Comparison of ENCODE assay signal across 19 cellular contexts in the genomic region with DNA sequence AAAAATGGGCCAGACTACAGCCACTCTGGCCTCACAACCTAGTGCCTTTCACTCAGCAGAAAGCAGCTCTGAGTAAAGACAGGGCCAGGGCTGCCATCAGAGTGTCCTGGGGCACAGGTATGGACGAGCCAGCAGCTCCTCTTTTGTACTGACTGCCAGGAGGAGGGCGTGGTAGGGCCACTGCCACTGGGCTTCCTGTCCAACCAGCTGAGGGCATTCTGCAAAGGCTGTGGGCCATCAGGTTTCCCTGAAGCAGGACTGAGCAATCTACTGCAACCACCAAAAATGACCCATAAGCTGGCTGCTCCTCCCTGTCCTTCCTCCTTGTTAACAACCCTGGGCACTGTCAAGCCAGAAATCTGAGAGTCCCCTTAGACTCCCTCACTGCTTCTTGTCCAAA. TPM values are rescaled to one million over a fixed set of nuclear protein-coding genes. Genes with fewer than 3 reads are reported as not detected.
DNase-seq lines count a peak whose midpoint lies in the region; ATAC-seq and TF ChIP-seq lines count a peak whose summit lies in the region.
"Had no signal": no experiment of that assay in that cellular context is flagged by ENCODE, and none has a peak within 500 bp of the region (broad histone marks: within the 10 kb centered on the region; RNA-seq: fewer than 3 reads in every experiment).

No MANE protein-coding gene starts in this region.

- H3K4me3 ChIP-seq in PC-9 (no peak overlapping the region), mucosa of stomach (ENCODE audit: low read length) (peak overlapping the region; percentile 25)

- no peaks in the 10 kb centered on the region for H3K4me1 Mint-ChIP-seq in activated T-cell treated with anti-CD3 and anti-CD28 coated beads, Interleukin-2, amount 50 U/mL, for 24 hours (ENCODE audit: low read depth)

- H3K9me3 Mint-ChIP-seq in activated T-cell treated with anti-CD3 and anti-CD28 coated beads, Interleukin-2, amount 50 U/mL, for 24 hours: no peaks in the 10 kb centered on the region
- H3K9me3 Mint-ChIP-seq: CD4-positive, alpha-beta T cell; HFFc6 had no signal

- BruUV-seq in PC-9 (replicated peaks; lab: Mats Ljungman, UMichigan): no TSS peak

- 0 out of 2 replicates have a peak, but pooled peaks cover 2% of the 10 kb centered on the region for H3K79me2 ChIP-seq in PC-9 (ENCODE audit: low read depth)

- ATAC-seq in activated CD4-positive, CD25-positive, alpha-beta regulatory T cell treated with anti-CD3 and anti-CD28 coated beads, Interleukin-2, amount 50 U/mL, for 24 hours: no peak
- ATAC-seq: HCT116 had no signal

- H3K9me3 ChIP-seq in PC-9 (ENCODE audit: insufficient read depth, low read depth) (no peaks in the 10 kb centered on the region), mucosa of stomach (ENCODE audit: control insufficient read depth, low read length) (no peaks in the 10 kb centered on the region)
- H3K9me3 ChIP-seq: Caco-2 had no signal

- H3K4me3 Mint-ChIP-seq in activated T-cell treated with anti-CD3 and anti-CD28 coated beads, Interleukin-2, amount 50 U/mL, for 24 hours: no peak overlapping the region
- H3K4me3 Mint-ChIP-seq: CD4-positive, alpha-beta T cell; HFFc6 had no signal

- CTCF ChIA-PET in PC-9 (lab: Charles Lee): no interaction called here

- H3K27ac ChIP-seq in PC-9 (no peak overlapping the region), epithelial cell of prostate (peak overlapping the region; percentile 9)
- H3K27ac ChIP-seq: C4-2B, HL-60 had no signal

- H3F3A ChIP-seq in PC-9 (ENCODE audit: insufficient read depth, low read depth): peaks cover 18% of the 10 kb centered on the region

- no peak overlapping the region for H2AFZ ChIP-seq in PC-9

- H3K36me3 Mint-ChIP-seq in activated T-cell treated with anti-CD3 and anti-CD28 coated beads, Interleukin-2, amount 50 U/mL, for 24 hours (ENCODE audit: low read depth): peaks cover 89% of the 10 kb centered on the region

- H3K27me3 ChIP-seq in PC-9 (ENCODE audit: insufficient read depth, low read depth) (no peaks in the 10 kb centered on the region), mucosa of stomach (ENCODE audit: control insufficient read depth, insufficient read depth, low read length) (no peaks in the 10 kb centered on the region)

- H3K27me3 Mint-ChIP-seq in activated T-cell treated with anti-CD3 and anti-CD28 coated beads, Interleukin-2, amount 50 U/mL, for 24 hours: no peaks in the 10 kb centered on the region
- H3K27me3 Mint-ChIP-seq: CD4-positive, alpha-beta T cell had no signal

- DNase-seq in PC-9 (peak in 1 of 2 experiments; percentile 51), epithelial cell of prostate (ENCODE audit: low read depth, low spot score) (no peak), T1000 (lab: John Stamatoyannopoulos, UW) (no peak), ACHN (no peak)
- no peak for DNase-seq in activated T-cell treated with anti-CD3 and anti-CD28 coated beads, Interleukin-2, amount 50 U/mL, for 24 hours
- DNase-seq: AML-193; Caco-2; CD4-positive, alpha-beta T cell; DMS153; DMS79; GDM1; GOT3; H7; HFFc6 had no signal

- H3K27ac Mint-ChIP-seq in activated T-cell treated with anti-CD3 and anti-CD28 coated beads, Interleukin-2, amount 50 U/mL, for 24 hours: no peak overlapping the region

- no peaks in the 10 kb centered on the region for H4K20me1 ChIP-seq in PC-9 (ENCODE audit: insufficient read depth)

- peak overlapping the region; percentile 18; the same call in 1 of the 2 replicates for H3K4me2 ChIP-seq in PC-9

- in situ Hi-C loops in ACHN (cut with HindIII; ENCODE audit: low pct_ligation_motif_present, low pct_unique_long_range_greater_than_20kb, low sequenced_read_pairs): no loop called here

- H3K9ac ChIP-seq in mucosa of stomach (ENCODE audit: low read length): no peak overlapping the region

- intact Hi-C loops in PC-9 (cut with micrococcal nuclease; ENCODE audit: unreplicated experiment): no loop called here

- no peak for TF ChIP-seq CTCF in PC-9 (conservative IDR thresholded peaks at IDR 0.05)

- POLR2A ChIA-PET in PC-9 (lab: Charles Lee; ENCODE audit: unreplicated experiment): no interaction called here

- H3K36me3 ChIP-seq in PC-9 (ENCODE audit: low read depth) (peaks cover 21% of the 10 kb centered on the region; the same call in 1 of the 2 replicates), mucosa of stomach (ENCODE audit: control insufficient read depth, insufficient read depth, low read length) (peaks cover 34% of the 10 kb centered on the region)

- H3K4me1 ChIP-seq in PC-9 (replicated peaks; ENCODE audit: insufficient read depth) (peaks cover 47% of the 10 kb centered on the region), mucosa of stomach (ENCODE audit: control insufficient read depth, insufficient read depth, low read length) (peaks cover 51% of the 10 kb centered on the region)

- no peaks in the 10 kb centered on the region for H3K9me2 ChIP-seq in PC-9 (ENCODE audit: insufficient read depth)

RNA-seq across cellular contexts. Expression of a gene that starts 33.1 kb away (rescaled TPM):
- 39.9 and 43.3 TPM in 2 replicates for total RNA-seq in PC-9 (2021)

RNA-seq across cellular contexts. Expression of a gene that starts 37.8 kb away (rescaled TPM):
- total RNA-seq in PC-9 (2021): 85.4 and 103 TPM in 2 replicates

RNA-seq across cellular contexts. Expression of a gene that starts 38.2 kb away (rescaled TPM):
- total RNA-seq in PC-9 (2021): 14.2 and 15.5 TPM in 2 replicates
